In genomic region chr1:54274881-54275280, GRCh38 we compare ENCODE assay signal across 12 cellular contexts.
DNase-seq lines count a peak whose midpoint lies in the region; ATAC-seq, FAIRE-seq and TF ChIP-seq lines count a peak whose summit lies in the region.
"Had no signal": no experiment of that assay in that cellular context is flagged by ENCODE, and none has a peak within 500 bp of the region (broad histone marks: within the 10 kb centered on the region; RNA-seq: fewer than 3 reads in every experiment).

No MANE protein-coding gene starts in this region.

- no peak overlapping the region for H2BK15ac ChIP-seq in mesendoderm (replicated peaks; ENCODE audit: low read depth)

- peaks cover 52% of the 10 kb centered on the region for H3K4me1 Mint-ChIP-seq in stimulated activated effector memory CD8-positive, alpha-beta T cell treated with anti-CD3 and anti-CD28 coated beads, Interleukin-12 subunit alpha, Interleukin-12 subunit beta, amount 100 ng/mL, for 72 hours
- H3K4me1 Mint-ChIP-seq in stimulated activated naive B cell treated with anti-CD40 and anti-IgM and Interleukin-4, amounts not matched to agents 10 μg/mL and 1 μg/mL and 100 μg/mL, for 72 hours = no peaks in the 10 kb centered on the region

- no peaks in the 10 kb centered on the region for H3K9me3 Mint-ChIP-seq in stimulated activated effector memory CD8-positive, alpha-beta T cell treated with anti-CD3 and anti-CD28 coated beads, Interleukin-12 subunit alpha, Interleukin-12 subunit beta, amount 100 ng/mL, for 72 hours
- no peaks in the 10 kb centered on the region for H3K9me3 Mint-ChIP-seq in stimulated activated naive B cell treated with anti-CD40 and anti-IgM and Interleukin-4, amounts not matched to agents 10 μg/mL and 1 μg/mL and 100 μg/mL, for 72 hours

- ATAC-seq in GM12878 = no peak
- ATAC-seq in stimulated activated effector memory CD8-positive, alpha-beta T cell treated with anti-CD3 and anti-CD28 coated beads, Interleukin-12 subunit alpha, Interleukin-12 subunit beta, amount 100 ng/mL, for 72 hours = no peak
- no peak for ATAC-seq in stimulated activated naive B cell treated with anti-CD40 and anti-IgM and Interleukin-4, amounts not matched to agents 10 μg/mL and 1 μg/mL and 100 μg/mL, for 72 hours (replicated peaks)

- H2AK5ac ChIP-seq in mesendoderm (ENCODE audit: low read length) = no peak overlapping the region

- DNase-seq in RWPE1 (ENCODE audit: low spot score) (no peak), GM12878 (ENCODE audit: low read depth, low spot score) (no peak), mesendoderm (no peak), NCI-H69 (lab: John Stamatoyannopoulos, UW) (no peak)
- DNase-seq in stimulated activated effector memory CD8-positive, alpha-beta T cell treated with anti-CD3 and anti-CD28 coated beads, Interleukin-12 subunit alpha, Interleukin-12 subunit beta, amount 100 ng/mL, for 72 hours (ENCODE audit: low spot score in 2 of 2) = no peak
- no peak for DNase-seq in stimulated activated naive B cell treated with anti-CD40 and anti-IgM and Interleukin-4, amounts not matched to agents 10 μg/mL and 1 μg/mL and 100 μg/mL, for 72 hours
- no peak for DNase-seq in stimulated activated CD4-positive, alpha-beta T cell treated with anti-CD3 and anti-CD28 coated beads, Interleukin-4, amount 100 ng/mL, for 4 hours
- DNase-seq: activated CD4-positive, alpha-beta T cell treated with anti-CD3 and anti-CD28 coated beads for 48 hours; Karpas-422; SHP77 had no signal

- peak overlapping the region; percentile 64 for H3K56ac ChIP-seq in mesendoderm (ENCODE audit: low read length)

- no peaks in the 10 kb centered on the region for H3K79me2 ChIP-seq in GM12878 (ENCODE audit: control insufficient read depth, insufficient read depth, low read length)
- H3K79me2 ChIP-seq in mesendoderm (ENCODE audit: control insufficient read depth, insufficient read depth, low read length) = peaks cover 55% of the 10 kb centered on the region

- no peak overlapping the region for H3K4me3 Mint-ChIP-seq in stimulated activated effector memory CD8-positive, alpha-beta T cell treated with anti-CD3 and anti-CD28 coated beads, Interleukin-12 subunit alpha, Interleukin-12 subunit beta, amount 100 ng/mL, for 72 hours
- H3K4me3 Mint-ChIP-seq in stimulated activated naive B cell treated with anti-CD40 and anti-IgM and Interleukin-4, amounts not matched to agents 10 μg/mL and 1 μg/mL and 100 μg/mL, for 72 hours = no peak overlapping the region

- SMC1A ChIA-PET in GM12878 (lab: Charles Lee; ENCODE audit: uncharacterized antibody, unreplicated experiment) = no interaction called here

- no peak overlapping the region for H2BK120ac ChIP-seq in mesendoderm (ENCODE audit: low read depth, low read length)

- H3K9ac ChIP-seq in GM12878 (ENCODE audit: control insufficient read depth, insufficient read depth, low read length) (no peak overlapping the region), mesendoderm (ENCODE audit: low read length) (peak overlapping the region; percentile 28)

- H3K27me3 ChIP-seq in GM12878 (replicated peaks in 1 of 2; ENCODE audit: control insufficient read depth in 2 of 2, insufficient read depth in 2 of 2, low read length in 1 of 2) (no peaks in the 10 kb centered on the region), mesendoderm (ENCODE audit: insufficient read depth, low read length, poor library complexity) (no peaks in the 10 kb centered on the region)

- H3K27ac ChIP-seq in RWPE1 (peak overlapping the region; percentile 70), GM12878 (ENCODE audit: control insufficient read depth, insufficient read depth) (no peak overlapping the region), mesendoderm (ENCODE audit: low read depth, low read length) (peak overlapping the region; percentile 64)

- RAD21 ChIA-PET in GM12878 (lab: Charles Lee; ENCODE audit: unreplicated experiment) = interaction anchor here (1.5 kb wide), 1 partner anchor 214 kb away, joined by 4 read pairs; no protein-coding TSS in a partner anchor

- TF ChIP-seq RAD21 in GM12878 (IDR thresholded peaks at IDR 0.05; ENCODE audit: insufficient read depth, low read depth, low read length) = no peak

- intact Hi-C loops in GM12878 (cut with micrococcal nuclease; ENCODE audit: unreplicated experiment) = loop anchor here (5.0 kb wide), 1 partner anchor 132 kb away; the partner anchor contains the start of gene SSBP3

- no peak overlapping the region for H4K8ac ChIP-seq in mesendoderm (ENCODE audit: low read depth, low read length)

- no peak overlapping the region for H2BK5ac ChIP-seq in mesendoderm (ENCODE audit: low read length)

- TF ChIP-seq CTCF in RWPE1 (conservative IDR thresholded peaks at IDR 0.05; ENCODE audit: low read depth) (no peak), GM12878 (IDR thresholded peaks at IDR 0.05 in 2 of 3, conservative IDR thresholded peaks at IDR 0.05 in 1 of 3; ENCODE audit: control insufficient read depth in 2 of 3, extremely low read depth in 1 of 3, insufficient read depth in 1 of 3, low read depth in 3 of 3, low read length in 3 of 3) (no peak)

- H3K4me3 ChIP-seq in GM12878 = no peak overlapping the region
- H3K4me3 ChIP-seq in mesendoderm (ENCODE audit: low read length) = no peak overlapping the region

- H3K4me2 ChIP-seq in GM12878 (ENCODE audit: control insufficient read depth, insufficient read depth) = no peak overlapping the region
- no peak overlapping the region for H3K4me2 ChIP-seq in mesendoderm (ENCODE audit: low read length)

- no peak overlapping the region for H3K4ac ChIP-seq in mesendoderm (ENCODE audit: low read depth, low read length)

- no TSS peak for BruUV-seq in GM12878 (replicated peaks; lab: Mats Ljungman, UMichigan)

- CTCF ChIA-PET in RWPE1 (lab: Yijun Ruan, JAX) = no interaction called here
- CTCF ChIA-PET in GM12878 (lab: Yijun Ruan, JAX) = no interaction called here

- H3K4me1 ChIP-seq in GM12878 (ENCODE audit: control insufficient read depth, insufficient read depth, low read length) = peaks cover 10% of the 10 kb centered on the region
- H3K4me1 ChIP-seq in mesendoderm (ENCODE audit: control insufficient read depth, low read depth, low read length) = peaks cover 22% of the 10 kb centered on the region

- 0 out of 2 replicates have a peak, but pooled peaks have one; percentile 16 for TF ChIP-seq POLR2A in GM12878 (IDR thresholded peaks at IDR 0.05; ENCODE audit: low read depth, low read length)

- no peaks in the 10 kb centered on the region for H4K20me1 ChIP-seq in GM12878 (ENCODE audit: control insufficient read depth, insufficient read depth)

- TF ChIP-seq EP300 in GM12878 (IDR thresholded peaks at IDR 0.05; ENCODE audit: borderline replicate concordance in 1 of 2, control insufficient read depth in 1 of 2, low read depth in 2 of 2, low read length in 2 of 2) = no peak

- WGBS in GM12878 (ENCODE audit: insufficient coverage, insufficient replicate concordance, low lambda C conversion rate, missing lambda C conversion rate) = 58% methylated on average over 6 of the region's 11 CpGs
- WGBS in mesendoderm (ENCODE audit: extremely low coverage, insufficient coverage, low lambda C conversion rate) = no CpG with 5 or more reads among the region's 11 CpGs

- H2AFZ ChIP-seq in GM12878 (ENCODE audit: control insufficient read depth, low read depth, low read length) = no peak overlapping the region

- H3K79me1 ChIP-seq in mesendoderm (ENCODE audit: low read length) = peaks cover 48% of the 10 kb centered on the region

- H3K23ac ChIP-seq in mesendoderm (ENCODE audit: low read length) = no peak overlapping the region

- no peak overlapping the region for H4K5ac ChIP-seq in mesendoderm (ENCODE audit: low read length)

- no peaks in the 10 kb centered on the region for H3K9me3 ChIP-seq in GM12878 (replicated peaks; ENCODE audit: control insufficient read depth, insufficient read depth, low read length)

- H3K27ac Mint-ChIP-seq in stimulated activated effector memory CD8-positive, alpha-beta T cell treated with anti-CD3 and anti-CD28 coated beads, Interleukin-12 subunit alpha, Interleukin-12 subunit beta, amount 100 ng/mL, for 72 hours = peak overlapping the region; percentile 92
- H3K27ac Mint-ChIP-seq in stimulated activated naive B cell treated with anti-CD40 and anti-IgM and Interleukin-4, amounts not matched to agents 10 μg/mL and 1 μg/mL and 100 μg/mL, for 72 hours = no peak overlapping the region

- in situ Hi-C loops in GM12878 (cut with MboI) = no loop called here

- no peak for FAIRE-seq in GM12878 (lab: Jason Lieb, UNC)
- FAIRE-seq: GM18507, urothelium cell line had no signal

- H3K36me3 ChIP-seq in GM12878 (ENCODE audit: control insufficient read depth in 2 of 2, insufficient read depth in 2 of 2, low read length in 1 of 2) (peaks cover 2 to 9% of the 10 kb centered on the region in 2 experiments; a peak in 3 of 4 replicates), mesendoderm (ENCODE audit: control insufficient read depth, insufficient read depth, low read length) (peaks cover 5% of the 10 kb centered on the region)

- no peak overlapping the region for H3K18ac ChIP-seq in mesendoderm (ENCODE audit: low read length)

- peaks cover 6% of the 10 kb centered on the region for H3K36me3 Mint-ChIP-seq in stimulated activated effector memory CD8-positive, alpha-beta T cell treated with anti-CD3 and anti-CD28 coated beads, Interleukin-12 subunit alpha, Interleukin-12 subunit beta, amount 100 ng/mL, for 72 hours
- H3K36me3 Mint-ChIP-seq in stimulated activated naive B cell treated with anti-CD40 and anti-IgM and Interleukin-4, amounts not matched to agents 10 μg/mL and 1 μg/mL and 100 μg/mL, for 72 hours = peaks cover 0 to 5% of the 10 kb centered on the region in 2 donors

- H3K27me3 Mint-ChIP-seq in stimulated activated naive B cell treated with anti-CD40 and anti-IgM and Interleukin-4, amounts not matched to agents 10 μg/mL and 1 μg/mL and 100 μg/mL, for 72 hours = no peaks in the 10 kb centered on the region

- POLR2A ChIA-PET in RWPE1 (lab: Yijun Ruan, JAX; ENCODE audit: low non-redundant PET) = no interaction called here
- POLR2A ChIA-PET in GM12878 (lab: Charles Lee) = no interaction called here

TF ChIP-seq in GM12878, 131 proteins besides CTCF, POLR2A, EP300 and RAD21 (continues in another document):
- TF ChIP-seq JUND (IDR thresholded peaks at IDR 0.05; ENCODE audit: low read depth, low read length) = no peak
- TF ChIP-seq SMAD5 (IDR thresholded peaks at IDR 0.05; ENCODE audit: low read depth) = no peak
- TF ChIP-seq ASH2L (IDR thresholded peaks at IDR 0.05; ENCODE audit: borderline replicate concordance, low read depth) = no peak
- TF ChIP-seq MTA3 (IDR thresholded peaks at IDR 0.05; ENCODE audit: borderline replicate concordance, low read length) = no peak
- TF ChIP-seq BHLHE40 (IDR thresholded peaks at IDR 0.05; ENCODE audit: borderline replicate concordance in 1 of 2, low read depth in 2 of 2, low read length in 1 of 2) = no peak
- TF ChIP-seq POU2F2 (IDR thresholded peaks at IDR 0.05; ENCODE audit: borderline replicate concordance, low read depth, low read length) = no peak
- TF ChIP-seq RB1 (IDR thresholded peaks at IDR 0.05; ENCODE audit: borderline replicate concordance) = no peak
- TF ChIP-seq MAX (IDR thresholded peaks at IDR 0.05; ENCODE audit: low read depth, low read length) = no peak
